In the genomic region with DNA sequence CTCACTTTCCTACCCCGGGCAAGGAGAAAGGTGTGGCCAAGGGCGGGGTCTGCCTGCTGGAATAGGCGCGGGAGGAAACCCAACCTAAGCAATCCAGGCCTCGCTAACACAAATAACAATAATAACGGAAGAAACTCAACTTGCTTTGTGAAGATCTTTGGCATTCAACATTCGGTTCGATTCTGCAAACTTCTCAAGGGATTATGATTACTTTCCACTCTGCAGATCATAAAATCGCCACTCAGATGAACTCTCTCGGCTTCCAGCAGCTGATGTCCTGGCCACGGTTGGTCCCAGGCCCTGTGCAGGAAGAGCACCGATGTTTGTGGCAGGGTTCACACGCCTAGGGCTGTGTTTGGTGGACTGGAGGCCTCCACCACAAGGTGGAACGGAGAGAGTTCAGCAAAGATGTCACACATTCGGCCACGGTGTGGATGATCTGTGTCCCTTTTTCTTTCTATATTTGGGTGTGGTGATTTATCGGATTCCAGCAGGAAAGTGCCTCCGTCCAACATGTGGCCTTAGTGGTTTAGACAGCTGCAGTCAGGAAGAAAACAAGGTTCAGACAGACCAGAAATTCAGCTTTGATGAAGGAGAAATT, we compare ENCODE assay signal across 9 cellular contexts. TPM values are rescaled to one million over a fixed set of nuclear protein-coding genes. Genes with fewer than 3 reads are reported as not detected.
A peak's percentile ranks its signal among the peaks of the same experiment; 100 is the strongest.
DNase-seq lines count a peak whose midpoint lies in the region; ATAC-seq, FAIRE-seq and TF ChIP-seq lines count a peak whose summit lies in the region.
"Had no signal": no experiment of that assay in that cellular context is flagged by ENCODE, and none has a peak within 500 bp of the region (broad histone marks: within the 10 kb centered on the region; RNA-seq: fewer than 3 reads in every experiment).

No MANE protein-coding gene starts in this region.

- peak overlapping the region in 1 of 3 experiments; percentile 32; a peak in 1 of 7 replicates for H3K27ac Mint-ChIP-seq in H9

- in situ Hi-C loops in gastrocnemius medialis (cut with MboI; ENCODE audit: low sequenced_read_pairs in 4 of 4) = no loop called here

- no peaks in the 10 kb centered on the region for H3K9me3 ChIP-seq in H9 (ENCODE audit: control insufficient read depth, low read depth, low read length)
- H3K9me3 ChIP-seq in SJSA1 (replicated peaks) = 0 out of 2 replicates have a peak, but pooled peaks cover 2% of the 10 kb centered on the region
- no peaks in the 10 kb centered on the region for H3K9me3 ChIP-seq in gastrocnemius medialis

- peak; percentile 18 to 22 for ATAC-seq in gastrocnemius medialis
- ATAC-seq in HG03571 (IDR thresholded peaks at IDR 0.05; ENCODE audit: unreplicated experiment) = no peak

- H4K20me1 ChIP-seq in H9 (ENCODE audit: control insufficient read depth, insufficient read depth, insufficient read length) = no peaks in the 10 kb centered on the region

- H3K27ac ChIP-seq in H9 (ENCODE audit: insufficient read length, low read depth, low read length) (no peak overlapping the region), SJSA1 (no peak overlapping the region), gastrocnemius medialis (peak overlapping the region; percentile 59 to 76 (median 72))

- DNase-seq in H9 (no peak), SJSA1 (ENCODE audit: low read depth in 1 of 2, low spot score in 2 of 2) (peak in 1 of 2 experiments; percentile 50), fibroblast of the aortic adventitia (ENCODE audit: low read depth) (no peak), gastrocnemius medialis (no peak), kidney glomerular epithelial cell (lab: John Stamatoyannopoulos, UW) (no peak), RCC 7860 (ENCODE audit: low spot score) (no peak), NCI-H2029 (lab: John Stamatoyannopoulos, UW) (no peak)
- DNase-seq: NCI-H187 treated with DMSO at 0.1 percent for 48 hours had no signal

- no peak for TF ChIP-seq POLR2A in gastrocnemius medialis (IDR thresholded peaks at IDR 0.05)

- no peak overlapping the region for H2BK120ac ChIP-seq in H9 (ENCODE audit: low read depth, low read length, poor library complexity, severe bottlenecking)

- no peaks in the 10 kb centered on the region for H3K79me2 ChIP-seq in H9 (ENCODE audit: insufficient read depth, low read length)

- H3K4me2 ChIP-seq in H9 (ENCODE audit: insufficient read depth, insufficient read length, low read length) = peak overlapping the region; percentile 70

- TF ChIP-seq CTCF in H9 (conservative IDR thresholded peaks at IDR 0.05) = no peak
- TF ChIP-seq CTCF in fibroblast of the aortic adventitia (IDR thresholded peaks at IDR 0.05; ENCODE audit: insufficient read depth, low read length) = no peak
- no peak for TF ChIP-seq CTCF in gastrocnemius medialis (IDR thresholded peaks at IDR 0.05 in 4 of 5, conservative IDR thresholded peaks at IDR 0.05 in 1 of 5)

- H3K23me2 ChIP-seq in H9 (ENCODE audit: insufficient read length, low read depth, low read length, poor library complexity, severe bottlenecking) = peaks cover 20% of the 10 kb centered on the region

- no peak overlapping the region for H3T11ph ChIP-seq in H9 (ENCODE audit: low read length)

- H2AK5ac ChIP-seq in H9 (ENCODE audit: insufficient read length, low read length) = no peak overlapping the region

- no peak overlapping the region for H2BK20ac ChIP-seq in H9 (ENCODE audit: low read depth, low read length, poor library complexity, severe bottlenecking)

- no peak overlapping the region for H2BK15ac ChIP-seq in H9 (ENCODE audit: low read depth, low read length)

- no peak for FAIRE-seq in RCC 7860 (lab: Jason Lieb, UNC)

- no peak overlapping the region for H2BK5ac ChIP-seq in H9 (ENCODE audit: insufficient read length, low read length)

- H3K4me1 ChIP-seq in H9 (ENCODE audit: insufficient read depth, low read length) (peaks cover 4% of the 10 kb centered on the region; the same call in 1 of the 2 replicates), SJSA1 (replicated peaks) (peaks cover 28% of the 10 kb centered on the region), gastrocnemius medialis (peaks cover 11% of the 10 kb centered on the region in 2 donors)

- H3K23ac ChIP-seq in H9 (ENCODE audit: insufficient read length, low read depth, low read length) = no peak overlapping the region

- H3K27me3 Mint-ChIP-seq in H9 (ENCODE audit: low read depth) = peaks cover 58% of the 10 kb centered on the region

- peak overlapping the region; percentile 55 to 72 for H3K4me3 Mint-ChIP-seq in H9

- H4K8ac ChIP-seq in H9 (replicated peaks; ENCODE audit: insufficient read length, low read depth, low read length) = no peak overlapping the region

- no peak overlapping the region for H3K4ac ChIP-seq in H9 (ENCODE audit: low read depth, low read length)

- H3K4me1 Mint-ChIP-seq in H9 = peaks cover 16 to 22% of the 10 kb centered on the region in 2 experiments

- H3K27me3 ChIP-seq in H9 (ENCODE audit: insufficient read depth, low read length) = peaks cover 6% of the 10 kb centered on the region; the same call in 1 of the 2 replicates
- H3K27me3 ChIP-seq in SJSA1 (replicated peaks) = peaks cover 30% of the 10 kb centered on the region
- peaks cover 0 to 9% (median 4%) of the 10 kb centered on the region in 3 donors for H3K27me3 ChIP-seq in gastrocnemius medialis

- no peak overlapping the region for H3K14ac ChIP-seq in H9 (ENCODE audit: insufficient read depth, low read length)

- H2AFZ ChIP-seq in H9 (ENCODE audit: low read length) = no peak overlapping the region

- H3K4me3 ChIP-seq in SJSA1 = peak overlapping the region; percentile 42
- peak overlapping the region; percentile 2 for H3K4me3 ChIP-seq in fibroblast of the aortic adventitia (ENCODE audit: low read depth, low read length)
- peak overlapping the region; percentile 54 to 64 (median 59) for H3K4me3 ChIP-seq in gastrocnemius medialis

- no peaks in the 10 kb centered on the region; a peak in 2 of 5 replicates for H3K9me3 Mint-ChIP-seq in H9

- H3K36me3 Mint-ChIP-seq in H9 (ENCODE audit: insufficient read depth in 1 of 3, low read depth in 3 of 3) = peaks cover 0 to 6% (median 5%) of the 10 kb centered on the region in 3 experiments; a peak in 5 of 7 replicates

- H3K9ac ChIP-seq in H9 (ENCODE audit: extremely low read depth, insufficient read length, low read length) = no peak overlapping the region

- no peak overlapping the region for H4K5ac ChIP-seq in H9 (ENCODE audit: insufficient read length, low read depth, low read length)

- intact Hi-C loops in gastrocnemius medialis (cut with DNase I; ENCODE audit: low total_unique reads) = loop anchor here (5.0 kb wide), 2 partner anchors 80 to 180 kb away; no protein-coding TSS in a partner anchor

- H3K18ac ChIP-seq in H9 (ENCODE audit: insufficient read length, low read depth, low read length) = no peak overlapping the region

- H3K56ac ChIP-seq in H9 (ENCODE audit: insufficient read length, low read depth, low read length) = no peak overlapping the region

- no CpG with 5 or more reads among the region's 18 CpGs for WGBS in H9 (ENCODE audit: extremely low coverage, insufficient read length, low lambda C conversion rate)

- no peaks in the 10 kb centered on the region for H3K79me1 ChIP-seq in H9 (ENCODE audit: insufficient read depth, low read depth, low read length, poor library complexity, severe bottlenecking)

- no peaks in the 10 kb centered on the region for H3K36me3 ChIP-seq in SJSA1
- no peaks in the 10 kb centered on the region for H3K36me3 ChIP-seq in gastrocnemius medialis

- no peak overlapping the region for H2BK12ac ChIP-seq in H9 (ENCODE audit: insufficient read length, low read depth, low read length)

- no peak overlapping the region for H4K91ac ChIP-seq in H9 (ENCODE audit: insufficient read length, low read depth, low read length)

RNA-seq across cellular contexts. Expression of gene SHISA2, which starts 0.4 kb away (rescaled TPM):
- total RNA-seq in H9 (2021) (7.4 and 8.1 TPM in 2 replicates), fibroblast of the aortic adventitia (ENCODE audit: low replicate concordance) (0.08 and 0.90 TPM in 2 replicates), gastrocnemius medialis (10 to 100 TPM in 1 of 4 donors, 1 to 10 TPM in 3; 2.8 to 19.3 (median 3.2) TPM)
- 1.3 and 2.6 TPM in 2 replicates for total RNA-seq in SJSA1 (2014; rRNA removed; shearing (Covaris generic))

Comparison
In these comparisons a context has a peak if more than half of its experiments do, and no peak if none do; other contexts are left out.
1. H3K27ac ChIP-seq: peak in gastrocnemius medialis (4 of 4); none in H9 (single experiment) and SJSA1 (single experiment).
2. H3K4me3 ChIP-seq: peak in every context shown above with its lines; median percentile 59 in gastrocnemius medialis; 42 in SJSA1; 2 in fibroblast of the aortic adventitia.